14 cellular contexts compared by ENCODE assay signal in genomic region chr2:169806586-169806985, GRCh38.
"Had no signal": no experiment of that assay in that cellular context is flagged by ENCODE, and none has a peak within 500 bp of the region (broad histone marks: within the 10 kb centered on the region; RNA-seq: fewer than 3 reads in every experiment).

No MANE protein-coding gene starts in this region.

- DNase-seq: activated CD8-positive, alpha-beta memory T cell treated with anti-CD3 and anti-CD28 coated beads, Interleukin-2, amount 50 U/mL, for 48 hours; activated naive CD4-positive, alpha-beta T cell; amygdala; body of pancreas; central memory CD4-positive, alpha-beta T cell; effector memory CD4-positive, alpha-beta T cell; head of caudate nucleus; mesenchymal stem cell; posterior cingulate gyrus; T-helper 17 cell; thyroid gland; WERI-Rb-1 had no signal

- H3K27ac Mint-ChIP-seq: activated T-helper 1 cell treated with anti-CD3 and anti-CD28 coated beads, Interleukin-12 subunit alpha, Interleukin-12 subunit beta, Interleukin-2, Interleukin-4 antibody, amounts not matched to agents 30 ng/mL and 10 ng/mL and 1 ng/mL, durations not matched to agents 14 hours and 24 hours and 36 hours; natural killer cell treated with Interleukin-12 subunit alpha and Interleukin-12 subunit beta and Interleukin-15 and Interleukin-18, amount 100 ng/mL, for 72 hours; T-helper 17 cell had no signal

- H3K27me3 Mint-ChIP-seq: natural killer cell treated with Interleukin-12 subunit alpha and Interleukin-12 subunit beta and Interleukin-15 and Interleukin-18, amount 100 ng/mL, for 72 hours; T-helper 17 cell had no signal

- H3K4me3 ChIP-seq: body of pancreas, thyroid gland had no signal

- H3K27me3 ChIP-seq: body of pancreas, thyroid gland had no signal

- H3K9me3 Mint-ChIP-seq: activated T-helper 1 cell treated with anti-CD3 and anti-CD28 coated beads, Interleukin-12 subunit alpha, Interleukin-12 subunit beta, Interleukin-2, Interleukin-4 antibody, amounts not matched to agents 30 ng/mL and 10 ng/mL and 1 ng/mL, durations not matched to agents 14 hours and 24 hours and 36 hours; natural killer cell treated with Interleukin-12 subunit alpha and Interleukin-12 subunit beta and Interleukin-15 and Interleukin-18, amount 100 ng/mL, for 72 hours had no signal

- H3K27ac ChIP-seq: body of pancreas, thyroid gland, WERI-Rb-1 had no signal

- ATAC-seq: body of pancreas; natural killer cell treated with Interleukin-12 subunit alpha and Interleukin-12 subunit beta and Interleukin-15 and Interleukin-18, amount 100 ng/mL, for 72 hours; T-helper 17 cell had no signal

- H3K4me3 Mint-ChIP-seq: activated T-helper 1 cell treated with anti-CD3 and anti-CD28 coated beads, Interleukin-12 subunit alpha, Interleukin-12 subunit beta, Interleukin-2, Interleukin-4 antibody, amounts not matched to agents 30 ng/mL and 10 ng/mL and 1 ng/mL, durations not matched to agents 14 hours and 24 hours and 36 hours; natural killer cell treated with Interleukin-12 subunit alpha and Interleukin-12 subunit beta and Interleukin-15 and Interleukin-18, amount 100 ng/mL, for 72 hours; T-helper 17 cell had no signal

- H3K4me1 ChIP-seq: body of pancreas, thyroid gland had no signal

- H3K9me3 ChIP-seq: body of pancreas, thyroid gland had no signal
